Comparison of ENCODE assay signal across 20 cellular contexts in genomic region chr4:147368948-147369347, GRCh38.
A peak's percentile ranks its signal among the peaks of the same experiment; 100 is the strongest.
DNase-seq lines count a peak whose midpoint lies in the region; ATAC-seq, FAIRE-seq and TF ChIP-seq lines count a peak whose summit lies in the region.
"Had no signal": no experiment of that assay in that cellular context is flagged by ENCODE, and none has a peak within 500 bp of the region (broad histone marks: within the 10 kb centered on the region; RNA-seq: fewer than 3 reads in every experiment).

No MANE protein-coding gene starts in this region.

- no peaks in the 10 kb centered on the region for H3K27me3 ChIP-seq in testis

- intact Hi-C loops in testis (cut with DNase I; ENCODE audit: low total_unique reads), result no loop called here

- peak; percentile 14 for DNase-seq in kidney glomerular epithelial cell (lab: John Stamatoyannopoulos, UW)
- DNase-seq in HPDE6-E6E7 (ENCODE audit: extremely low spot score), result no peak
- no peak for DNase-seq in testis
- DNase-seq in GF-D8 (lab: John Stamatoyannopoulos, UW), result no peak
- DNase-seq in OCI-M1 (lab: John Stamatoyannopoulos, UW), result no peak
- DNase-seq: ACHN, DMS79 treated with DMSO at 0.1 percent for 48 hours, NCI-H1105 treated with DMSO at 0.1 percent for 48 hours, NCI-H187, NCI-H2107, NCI-H2227 treated with DMSO at 0.1 percent for 48 hours, NCI-H510A treated with DMSO at 0.1 percent for 48 hours, NCI-H82, PC-3, RPMI8226, SIG-M5 had no signal

- no peaks in the 10 kb centered on the region for H3K4me1 ChIP-seq in testis

- ATAC-seq in SK-N-SH treated with all-trans-retinoic acid at 6 μM for 48 hours, result peak; percentile 62
- ATAC-seq: HCT116, K562, PC-3 had no signal

- peak; percentile 45 for FAIRE-seq in endometrium (lab: Jason Lieb, UNC)
- FAIRE-seq: K562 had no signal

- no peaks in the 10 kb centered on the region for H3K36me3 ChIP-seq in testis (ENCODE audit: low read depth, missing control alignments)

- no peaks in the 10 kb centered on the region for H3K9me3 ChIP-seq in testis

- no peak for TF ChIP-seq POLR2A in testis (IDR thresholded peaks at IDR 0.05)

- TF ChIP-seq CTCF in testis (IDR thresholded peaks at IDR 0.05), result no peak

- H3K4me3 ChIP-seq in testis, result no peak overlapping the region
- H3K4me3 ChIP-seq: K562 had no signal

- H3K27ac ChIP-seq in testis, result no peak overlapping the region

TF ChIP-seq in SK-N-SH treated with all-trans-retinoic acid at 6 μM for 48 hours, 23 proteins besides CTCF, POLR2A, EP300 and RAD21:
- TF ChIP-seq ISL1 (CRISPR knock-in tag; IDR thresholded peaks at IDR 0.05) (peak; percentile 62), CSRNP3 (CRISPR knock-in tag; IDR thresholded peaks at IDR 0.05) (no peak), CREB5 (CRISPR knock-in tag; IDR thresholded peaks at IDR 0.05; ENCODE audit: low read depth) (no peak), TCF4 (CRISPR knock-in tag; IDR thresholded peaks at IDR 0.05; ENCODE audit: borderline replicate concordance) (no peak), RARB (CRISPR knock-in tag; IDR thresholded peaks at IDR 0.05) (no peak)
